ENCODE assay signal across 17 cellular contexts in the genomic region with DNA sequence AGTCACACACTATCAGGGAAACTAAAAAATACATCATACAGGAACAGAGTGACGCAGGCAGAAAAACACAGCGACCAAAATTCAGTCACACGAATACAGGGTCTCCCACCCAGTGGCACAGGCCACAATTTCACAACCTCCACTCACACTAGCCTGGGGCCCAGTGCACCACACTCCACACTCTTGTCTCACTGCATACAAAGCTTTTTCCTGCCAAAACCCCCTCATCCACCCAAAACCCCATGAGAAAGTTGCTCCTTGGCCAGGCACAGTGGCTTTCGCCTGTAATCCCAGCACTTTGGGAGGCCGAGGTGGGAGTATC. TPM values are rescaled to one million over a fixed set of nuclear protein-coding genes. Genes with fewer than 3 reads are reported as not detected.
DNase-seq lines count a peak whose midpoint lies in the region; ATAC-seq and TF ChIP-seq lines count a peak whose summit lies in the region.
"Had no signal": no experiment of that assay in that cellular context is flagged by ENCODE, and none has a peak within 500 bp of the region (broad histone marks: within the 10 kb centered on the region; RNA-seq: fewer than 3 reads in every experiment).

No MANE protein-coding gene starts in this region.

- CTCF ChIA-PET in Caco-2 (lab: Charles Lee): interaction anchor here (0.6 to 0.7 kb wide), 2 partner anchors 103 to 129 kb away, joined by 6 read pairs; no protein-coding TSS in a partner anchor

- no CpG with 5 or more reads among the region's 5 CpGs for WGBS in neuronal stem cell (ENCODE audit: extremely low coverage in 2 of 2, insufficient read length in 2 of 2, insufficient replicate concordance in 1 of 2), 2 donors

- DNase-seq in Caco-2 (no peak), MV-4-11 (lab: John Stamatoyannopoulos, UW) (peak; percentile 26), epidermal melanocyte (ENCODE audit: insufficient read length, low spot score) (peak; percentile 13), neuronal stem cell (ENCODE audit: low spot score) (no peak), NCI-H2227 treated with DMSO at 0.1 percent for 48 hours (lab: John Stamatoyannopoulos, UW) (no peak), NOMO-1 treated with dmso at 0.1 percent for 144 hours (lab: John Stamatoyannopoulos, UW; ENCODE audit: unreplicated experiment) (no peak)
- DNase-seq: activated CD4-positive, alpha-beta T cell treated with anti-CD3 and anti-CD28 coated beads for 1 hour; DMS79 treated with DMSO at 0.1 percent for 48 hours; NCI-H1105 treated with DMSO at 0.1 percent for 48 hours; NK-92 treated with Interleukin-12 subunit alpha and Interleukin-12 subunit beta, amount 100 ng/mL, for 24 hours; stimulated activated naive CD4-positive, alpha-beta T cell; uterus had no signal

- no peak overlapping the region for H3K27ac ChIP-seq in neuronal stem cell (replicated peaks; ENCODE audit: low read length)
- H3K27ac ChIP-seq: uterus had no signal

- H3K36me3 Mint-ChIP-seq in Caco-2 (ENCODE audit: insufficient read depth, unreplicated experiment): no peaks in the 10 kb centered on the region

- H3K4me2 ChIP-seq in neuronal stem cell (ENCODE audit: insufficient read depth, low read length, poor library complexity, severe bottlenecking): no peak overlapping the region

- no peak overlapping the region for H3K27ac Mint-ChIP-seq in Caco-2 (ENCODE audit: unreplicated experiment)

- peak overlapping the region; percentile 17 for H2BK12ac ChIP-seq in neuronal stem cell (ENCODE audit: low read length)

- peaks cover 2% of the 10 kb centered on the region for H3K79me1 ChIP-seq in neuronal stem cell (ENCODE audit: low read depth, low read length)

- no peak overlapping the region for H3K9ac ChIP-seq in neuronal stem cell (ENCODE audit: low read depth, low read length, poor library complexity)

- H4K91ac ChIP-seq in neuronal stem cell (ENCODE audit: low read depth, low read length, poor library complexity): no peak overlapping the region

- peaks cover 8% of the 10 kb centered on the region for H3K4me1 Mint-ChIP-seq in Caco-2 (ENCODE audit: low read depth, unreplicated experiment)

- no peak overlapping the region for H3K4ac ChIP-seq in neuronal stem cell (ENCODE audit: low read length)

- H3K27me3 Mint-ChIP-seq in Caco-2 (ENCODE audit: insufficient read depth, unreplicated experiment): peaks cover 5% of the 10 kb centered on the region

- BruUV-seq in Caco-2 (replicated peaks; lab: Mats Ljungman, UMichigan): no TSS peak

- H2BK120ac ChIP-seq in neuronal stem cell (ENCODE audit: low read depth, low read length): no peak overlapping the region

- no peak overlapping the region for H2BK15ac ChIP-seq in neuronal stem cell (ENCODE audit: low read length)

- H3K14ac ChIP-seq in neuronal stem cell (ENCODE audit: low read length): no peak overlapping the region

- no peaks in the 10 kb centered on the region for H3K27me3 ChIP-seq in Caco-2 (replicated peaks; ENCODE audit: control insufficient read depth, insufficient read depth, low read length)
- H3K27me3 ChIP-seq in neuronal stem cell (ENCODE audit: control insufficient read depth in 3 of 3, insufficient read depth in 3 of 3, low read depth in 1 of 3, low read length in 3 of 3): peaks cover 0 to 92% (median 50%) of the 10 kb centered on the region in 3 experiments

- no peak overlapping the region for H2BK5ac ChIP-seq in neuronal stem cell (ENCODE audit: low read length)

- no peak overlapping the region for H3K23ac ChIP-seq in neuronal stem cell (ENCODE audit: low read depth, low read length, poor library complexity)

- no peak for ATAC-seq in GM19023 (IDR thresholded peaks at IDR 0.05; ENCODE audit: unreplicated experiment)
- ATAC-seq: Right ventricle myocardium inferior had no signal

- no peaks in the 10 kb centered on the region for H3K9me3 Mint-ChIP-seq in Caco-2 (ENCODE audit: unreplicated experiment)

- no peak overlapping the region for H2AK5ac ChIP-seq in neuronal stem cell (ENCODE audit: low read depth, low read length)

- no peak overlapping the region for H2AFZ ChIP-seq in neuronal stem cell (ENCODE audit: low read length)

- H3K36me3 ChIP-seq in Caco-2 (ENCODE audit: control insufficient read depth, insufficient read depth, low read length): no peaks in the 10 kb centered on the region
- H3K36me3 ChIP-seq in neuronal stem cell (replicated peaks in 1 of 2; ENCODE audit: control insufficient read depth in 2 of 2, insufficient read depth in 2 of 2, low read length in 2 of 2): peaks cover 0 to 3% of the 10 kb centered on the region in 2 donors
- H3K36me3 ChIP-seq: HAP-1, uterus had no signal

- H4K8ac ChIP-seq in neuronal stem cell (ENCODE audit: low read depth, low read length): no peak overlapping the region

- H3K9me3 ChIP-seq in Caco-2: no peaks in the 10 kb centered on the region
- peaks cover 0 to 3% of the 10 kb centered on the region in 2 donors for H3K9me3 ChIP-seq in neuronal stem cell (replicated peaks in 1 of 2; ENCODE audit: control insufficient read depth in 2 of 2, insufficient read depth in 1 of 2, low read depth in 1 of 2, low read length in 2 of 2)
- H3K9me3 ChIP-seq: HAP-1, uterus had no signal

- H3K4me1 ChIP-seq in Caco-2 (peaks cover 7% of the 10 kb centered on the region; the same call in 1 of the 2 replicates), neuronal stem cell (ENCODE audit: control insufficient read depth in 2 of 2, insufficient read depth in 1 of 2, low read depth in 1 of 2, low read length in 2 of 2) (peaks cover 11 to 17% of the 10 kb centered on the region in 2 donors)

- no peak overlapping the region for H3K18ac ChIP-seq in neuronal stem cell (ENCODE audit: low read length)

- POLR2A ChIA-PET in Caco-2 (lab: Charles Lee): no interaction called here

- H3K4me3 Mint-ChIP-seq in Caco-2 (ENCODE audit: unreplicated experiment): peak overlapping the region; percentile 1

- no peak for TF ChIP-seq CTCF in Caco-2 (IDR thresholded peaks at IDR 0.05; ENCODE audit: insufficient read depth in 1 of 2, low read depth in 1 of 2, low read length in 1 of 2, severe bottlenecking in 1 of 2, unreplicated experiment in 1 of 2)

- intact Hi-C loops in Caco-2 (cut with micrococcal nuclease; ENCODE audit: unreplicated experiment): no loop called here

- H3K4me3 ChIP-seq in Caco-2 (ENCODE audit: low read depth, low read length) (no peak overlapping the region), neuronal stem cell (ENCODE audit: low read length in 2 of 2) (no peak overlapping the region)
- H3K4me3 ChIP-seq: lung, uterus had no signal

RNA-seq across cellular contexts. Expression of a gene that starts 1.2 kb away (rescaled TPM):
- total RNA-seq in Caco-2 (2022): 0.57 and 0.67 TPM in 2 replicates
- polyA plus RNA-seq in neuronal stem cell (2013, experiment 1 of 2): 5.2 TPM
- 5.2 TPM for polyA plus RNA-seq in neuronal stem cell (2013, experiment 2 of 2)
- total RNA-seq: T-helper 2 cell treated with Interferon-gamma antibody and Interleukin-4, amounts not matched to agents 100 ng/mL and 5 ng/mL, for 36 hours had no signal

RNA-seq across cellular contexts. Expression of a gene that starts 12.9 kb away (rescaled TPM):
- total RNA-seq in Caco-2 (2022): 73.0 and 77.7 TPM in 2 replicates
- polyA plus RNA-seq in neuronal stem cell (2013, experiment 1 of 2): 32.5 TPM
- 30.9 TPM for polyA plus RNA-seq in neuronal stem cell (2013, experiment 2 of 2)

RNA-seq across cellular contexts. Expression of a gene that starts 27.7 kb away (rescaled TPM):
- 34.3 and 34.6 TPM in 2 replicates for total RNA-seq in Caco-2 (2022)
- polyA plus RNA-seq in neuronal stem cell (2013, experiment 1 of 2): 25.1 TPM
- polyA plus RNA-seq in neuronal stem cell (2013, experiment 2 of 2): 24.7 TPM

RNA-seq across cellular contexts. Expression of a gene that starts 49.8 kb away (rescaled TPM):
- total RNA-seq in Caco-2 (2022): 27.0 and 27.5 TPM in 2 replicates
- polyA plus RNA-seq in neuronal stem cell (2013, experiment 1 of 2): 19.4 TPM
- 18.1 TPM for polyA plus RNA-seq in neuronal stem cell (2013, experiment 2 of 2)

RNA-seq across cellular contexts. Expression of a gene that starts 52.8 kb away (rescaled TPM):
- 5.0 and 5.8 TPM in 2 replicates for total RNA-seq in Caco-2 (2022)
- polyA plus RNA-seq in neuronal stem cell (2013, experiment 1 of 2): 2.9 TPM
- polyA plus RNA-seq in neuronal stem cell (2013, experiment 2 of 2): 2.6 TPM

Comparison
In these comparisons a context has a peak if more than half of its experiments do, and no peak if none do; other contexts are left out.
1. DNase-seq: peak in MV-4-11 (single experiment) and epidermal melanocyte (single experiment); none in Caco-2 (0 of 2), neuronal stem cell (single experiment), NCI-H2227 treated with DMSO at 0.1 percent for 48 hours (single experiment) and NOMO-1 treated with dmso at 0.1 percent for 144 hours (single experiment).